In genomic region chr15:63059075-63059474, GRCh38 we compare ENCODE assay signal across 2 cellular contexts.
TF ChIP-seq lines count a peak whose summit lies in the region.

No MANE protein-coding gene starts in this region.

TF ChIP-seq in GM23338, 12 proteins besides CTCF, POLR2A, EP300 and RAD21 (continued from another document):
- TF ChIP-seq ETS1 (IDR thresholded peaks at IDR 0.05) (no peak), NANOG (IDR thresholded peaks at IDR 0.05; ENCODE audit: borderline replicate concordance) (no peak), REST (IDR thresholded peaks at IDR 0.05; ENCODE audit: unreplicated experiment) (no peak), POLR2AphosphoS5 (IDR thresholded peaks at IDR 0.05; ENCODE audit: low read depth) (no peak), ZNF462 (CRISPR knock-in tag; IDR thresholded peaks at IDR 0.05) (no peak), ZNF114 (CRISPR knock-in tag; IDR thresholded peaks at IDR 0.05) (no peak)

TF ChIP-seq in WTC11, 78 proteins besides CTCF, POLR2A, EP300 and RAD21 (continued from another document):
- TF ChIP-seq ARID4B (CRISPR knock-in tag; IDR thresholded peaks at IDR 0.05; ENCODE audit: borderline replicate concordance) (no peak), ZBTB43 (CRISPR knock-in tag; IDR thresholded peaks at IDR 0.05) (no peak)
TF ChIP-seq in WTC11: peak in this region for 0.
